Comparison of ENCODE assay signal across 8 cellular contexts in genomic region chr20:34112600-34113061, GRCh38. TPM values are rescaled to one million over a fixed set of nuclear protein-coding genes. Genes with fewer than 3 reads are reported as not detected.
DNase-seq lines count a peak whose midpoint lies in the region; ATAC-seq and TF ChIP-seq lines count a peak whose summit lies in the region.

No MANE protein-coding gene starts in this region.

- TF ChIP-seq CTCF in upper lobe of right lung (IDR thresholded peaks at IDR 0.05), result no peak

- H3K79me2 ChIP-seq in mesendoderm (ENCODE audit: control insufficient read depth, insufficient read depth, low read length), result peaks cover 43% of the 10 kb centered on the region

- H3K18ac ChIP-seq in mesendoderm (ENCODE audit: low read length), result peak overlapping the region; percentile 41

- H3K4me2 ChIP-seq in mesendoderm (ENCODE audit: low read length), result peak overlapping the region; percentile 82

- no peak overlapping the region for H2BK120ac ChIP-seq in mesendoderm (ENCODE audit: low read depth, low read length)

- H4K8ac ChIP-seq in mesendoderm (ENCODE audit: low read depth, low read length), result no peak overlapping the region

- ATAC-seq in HG03045 (IDR thresholded peaks at IDR 0.05; ENCODE audit: unreplicated experiment) (peak; percentile 25), upper lobe of right lung (no peak)

- H3K9me3 ChIP-seq in SJSA1 (replicated peaks), result no peaks in the 10 kb centered on the region
- H3K9me3 ChIP-seq in upper lobe of right lung, result no peaks in the 10 kb centered on the region

- peak overlapping the region; percentile 91 for H3K9ac ChIP-seq in mesendoderm (ENCODE audit: low read length)

- H3K4me1 ChIP-seq in SJSA1 (replicated peaks) (peaks cover 7% of the 10 kb centered on the region), mesendoderm (ENCODE audit: control insufficient read depth, low read depth, low read length) (peaks cover 3% of the 10 kb centered on the region), upper lobe of right lung (peaks cover 31% of the 10 kb centered on the region)

- no peak overlapping the region for H4K5ac ChIP-seq in mesendoderm (ENCODE audit: low read length)

- H3K23ac ChIP-seq in mesendoderm (ENCODE audit: low read length), result no peak overlapping the region

- no peaks in the 10 kb centered on the region for H3K27me3 ChIP-seq in SJSA1 (replicated peaks)
- H3K27me3 ChIP-seq in mesendoderm (ENCODE audit: insufficient read depth, low read length, poor library complexity), result no peaks in the 10 kb centered on the region
- H3K27me3 ChIP-seq in upper lobe of right lung, result no peaks in the 10 kb centered on the region

- no peak overlapping the region for H2AK5ac ChIP-seq in mesendoderm (ENCODE audit: low read length)

- H2BK15ac ChIP-seq in mesendoderm (replicated peaks; ENCODE audit: low read depth), result no peak overlapping the region

- H3K36me3 ChIP-seq in SJSA1, result peaks cover 33% of the 10 kb centered on the region
- no peaks in the 10 kb centered on the region for H3K36me3 ChIP-seq in mesendoderm (ENCODE audit: control insufficient read depth, insufficient read depth, low read length)
- peaks cover 21% of the 10 kb centered on the region for H3K36me3 ChIP-seq in upper lobe of right lung

- H3K4me3 ChIP-seq in SJSA1, result peak overlapping the region; percentile 89
- peak overlapping the region; percentile 78 for H3K4me3 ChIP-seq in mesendoderm (ENCODE audit: low read length)
- H3K4me3 ChIP-seq in upper lobe of right lung, result peak overlapping the region; percentile 95

- no peaks in the 10 kb centered on the region for H3K79me1 ChIP-seq in mesendoderm (ENCODE audit: low read length)

- peak overlapping the region; percentile 58 for H3K4ac ChIP-seq in mesendoderm (ENCODE audit: low read depth, low read length)

- WGBS in mesendoderm (ENCODE audit: extremely low coverage, insufficient coverage, low lambda C conversion rate), result no CpG with 5 or more reads among the region's 18 CpGs

- peak; percentile 59 for DNase-seq in ELR (ENCODE audit: low read depth)
- no peak for DNase-seq in SJSA1 (ENCODE audit: low read depth in 1 of 2, low spot score in 2 of 2)
- DNase-seq in ecto neural progenitor cell (ENCODE audit: low spot score), result peak; percentile 57
- peak; percentile 56 for DNase-seq in mesendoderm
- peak; percentile 65 for DNase-seq in upper lobe of right lung
- no peak for DNase-seq in medulla oblongata (ENCODE audit: extremely low spot score)
- DNase-seq in NCI-H1694 (lab: John Stamatoyannopoulos, UW), result no peak

- H3K27ac ChIP-seq in SJSA1 (peak overlapping the region; percentile 29; the same call in 1 of the 2 replicates), mesendoderm (ENCODE audit: low read depth, low read length) (peak overlapping the region; percentile 64), upper lobe of right lung (peak overlapping the region; percentile 99)

- H2BK5ac ChIP-seq in mesendoderm (ENCODE audit: low read length), result no peak overlapping the region

- H3K56ac ChIP-seq in mesendoderm (ENCODE audit: low read length), result peak overlapping the region; percentile 88

- intact Hi-C loops in upper lobe of right lung (cut with DNase I), result no loop called here

RNA-seq across cellular contexts. Expression of gene EIF2S2, which starts 0.6 kb away (rescaled TPM):
- total RNA-seq in SJSA1 (2014; rRNA removed; shearing (Covaris generic)), result 114 and 141 TPM in 2 replicates
- 307 TPM for polyA plus RNA-seq in mesendoderm (2013, experiment 1 of 2)
- polyA plus RNA-seq in mesendoderm (2013, experiment 2 of 2), result 307 TPM
- 54.4 TPM for total RNA-seq in upper lobe of right lung

Comparison
In these comparisons a context has a peak if more than half of its experiments do, and no peak if none do; other contexts are left out.
1. DNase-seq: peak in ELR (single experiment), ecto neural progenitor cell (single experiment), mesendoderm (single experiment) and upper lobe of right lung (single experiment); none in SJSA1 (0 of 2), medulla oblongata (single experiment) and NCI-H1694 (single experiment).
2. H3K27ac ChIP-seq: peak in every context shown above with its lines; median percentile 99 in upper lobe of right lung; 64 in mesendoderm; 29 in SJSA1.
3. Peak in every context shown above with its lines, with median percentiles within 50 percentile points of each other: H3K4me3 ChIP-seq.